In the genomic region with DNA sequence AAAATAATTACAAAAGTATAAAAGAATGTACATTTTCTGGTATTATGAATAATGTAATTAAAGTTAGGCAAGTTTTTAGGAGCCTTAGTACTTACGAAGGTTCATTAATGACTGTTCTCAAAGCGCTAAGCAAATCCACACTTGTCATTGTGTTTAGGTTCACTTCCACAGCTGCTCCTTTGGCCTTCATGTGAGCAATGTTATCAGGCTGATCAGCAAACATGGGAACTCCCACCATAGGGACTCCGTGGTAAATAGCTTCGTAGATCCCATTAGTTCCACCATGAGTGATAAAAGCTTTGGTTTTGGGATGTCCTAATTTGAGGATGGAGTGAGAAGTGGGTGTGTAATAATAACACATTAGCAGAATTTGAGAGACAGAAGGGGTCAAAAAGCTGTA, we compare ENCODE assay signal across 29 cellular contexts. TPM values are rescaled to one million over a fixed set of nuclear protein-coding genes. Genes with fewer than 3 reads are reported as not detected.
"Had no signal": no experiment of that assay in that cellular context is flagged by ENCODE, and none has a peak within 500 bp of the region (broad histone marks: within the 10 kb centered on the region; RNA-seq: fewer than 3 reads in every experiment).

No MANE protein-coding gene starts in this region.

- H3K9me3 ChIP-seq: esophagus muscularis mucosa, gastrocnemius medialis, heart right ventricle, left lung, neutrophil, psoas muscle, spleen, tibial artery, upper lobe of left lung, uterus had no signal

- H3K27ac ChIP-seq: dorsolateral prefrontal cortex, epithelial cell of prostate, esophagus muscularis mucosa, gastrocnemius medialis, heart right ventricle, left lung, neutrophil, psoas muscle, spleen, tibial artery, upper lobe of left lung, uterus had no signal

- H3K4me1 ChIP-seq: esophagus muscularis mucosa, gastrocnemius medialis, heart right ventricle, left lung, psoas muscle, spleen, tibial artery, upper lobe of left lung, uterus had no signal

- H3K4me3 ChIP-seq: dorsolateral prefrontal cortex, esophagus muscularis mucosa, gastrocnemius medialis, heart right ventricle, left lung, lung, psoas muscle, spleen, tibial artery, upper lobe of left lung, uterus had no signal

- ATAC-seq: gastrocnemius medialis; heart right ventricle; left lung; naive thymus-derived CD4-positive, alpha-beta T cell; psoas muscle; sciatic nerve; stimulated activated memory B cell treated with anti-CD40 and anti-IgM and Interleukin-4, amounts not matched to agents 10 μg/mL and 1 μg/mL and 100 μg/mL, for 72 hours had no signal

- H3K27me3 ChIP-seq: esophagus muscularis mucosa, gastrocnemius medialis, heart right ventricle, left lung, neutrophil, spleen, tibial artery, upper lobe of left lung, uterus had no signal

- H3K36me3 ChIP-seq: esophagus muscularis mucosa, gastrocnemius medialis, heart right ventricle, left lung, neutrophil, spleen, tibial artery, upper lobe of left lung, uterus had no signal

- DNase-seq: cortex of kidney; dorsolateral prefrontal cortex; effector memory CD4-positive, alpha-beta T cell; gastrocnemius medialis; heart right ventricle; islet precursor cell; left lung; mesenchymal stem cell; naive thymus-derived CD4-positive, alpha-beta T cell; psoas muscle; retina; spleen; stimulated activated CD4-positive, alpha-beta T cell treated with anti-CD3 and anti-CD28 coated beads, Interleukin-15, amount 100 ng/mL, for 24 hours; stimulated activated CD4-positive, alpha-beta T cell treated with anti-CD3 and anti-CD28 coated beads, Interleukin-1b, Interleukin-23, amount 100 ng/mL, for 48 hours; stimulated activated CD4-positive, alpha-beta T cell treated with anti-CD3 and anti-CD28 coated beads, Interleukin-4, amount 100 ng/mL, for 24 hours; tibial artery; upper lobe of left lung; uterus had no signal

RNA-seq across cellular contexts. Expression of a gene that starts 45.1 kb away (rescaled TPM):
- total RNA-seq: dorsolateral prefrontal cortex; esophagus muscularis mucosa; fibroblast of villous mesenchyme; gastrocnemius medialis; heart right ventricle; left lung; lung; naive thymus-derived CD4-positive, alpha-beta T cell; osteoblast; psoas muscle; sciatic nerve; skeletal muscle tissue; spleen; temporal lobe; upper lobe of left lung had no signal
- polyA plus RNA-seq: heart right ventricle; lung; naive thymus-derived CD4-positive, alpha-beta T cell; neural cell; psoas muscle; spleen had no signal

RNA-seq across cellular contexts. Expression of a gene that starts 58.7 kb away (rescaled TPM):
- total RNA-seq: dorsolateral prefrontal cortex; esophagus muscularis mucosa; fibroblast of villous mesenchyme; gastrocnemius medialis; heart right ventricle; left lung; lung; naive thymus-derived CD4-positive, alpha-beta T cell; osteoblast; psoas muscle; sciatic nerve; spleen; temporal lobe; uterus had no signal
- polyA plus RNA-seq: heart right ventricle; naive thymus-derived CD4-positive, alpha-beta T cell; neural cell; psoas muscle; spleen had no signal
